8 cellular contexts compared by ENCODE assay signal in genomic region chr15:78709263-78709882, GRCh38.
DNase-seq lines count a peak whose midpoint lies in the region; ATAC-seq and TF ChIP-seq lines count a peak whose summit lies in the region.

No MANE protein-coding gene starts in this region.

- no peaks in the 10 kb centered on the region for H3K36me3 ChIP-seq in CD4-positive, CD25-positive, alpha-beta regulatory T cell (ENCODE audit: control insufficient read depth, insufficient read depth, low read length)
- H3K36me3 ChIP-seq in GM23338 (ENCODE audit: insufficient read depth) = no peaks in the 10 kb centered on the region

- TF ChIP-seq CTCF in GM23338 (conservative IDR thresholded peaks at IDR 0.05; ENCODE audit: low read depth in 2 of 2) (peak; percentile 76 to 94), cardiac fibroblast (IDR thresholded peaks at IDR 0.05; ENCODE audit: low read depth, low read length) (peak; percentile 93)

- H3K27ac Mint-ChIP-seq in CD4-positive, CD25-positive, alpha-beta regulatory T cell = no peak overlapping the region
- no peak overlapping the region for H3K27ac Mint-ChIP-seq in GM23338

- H3K4me3 Mint-ChIP-seq in CD4-positive, CD25-positive, alpha-beta regulatory T cell = peak overlapping the region in 2 of 4 donors; percentile 3 to 40
- no peak overlapping the region for H3K4me3 Mint-ChIP-seq in GM23338

- H3K4me3 ChIP-seq in CD4-positive, CD25-positive, alpha-beta regulatory T cell (ENCODE audit: low read depth, low read length) = peak overlapping the region; percentile 41
- H3K4me3 ChIP-seq in GM23338 (no peak overlapping the region), cardiac fibroblast (replicated peaks in 1 of 2; ENCODE audit: low read depth in 2 of 2, low read length in 2 of 2) (no peak overlapping the region)

- peaks cover 0 to 7% (median 3%) of the 10 kb centered on the region in 4 donors for H3K4me1 Mint-ChIP-seq in CD4-positive, CD25-positive, alpha-beta regulatory T cell
- H3K4me1 Mint-ChIP-seq in GM23338 = peaks cover 8% of the 10 kb centered on the region; the same call in 2 of the 3 replicates

- DNase-seq in CD4-positive, CD25-positive, alpha-beta regulatory T cell = peak; percentile 40 to 58 (median 50)
- DNase-seq in GM23338 (ENCODE audit: low spot score) = peak; percentile 87
- DNase-seq in NCI-H1694 treated with DMSO at 0.1 percent for 48 hours (lab: John Stamatoyannopoulos, UW) = peak; percentile 51
- peak; percentile 23 for DNase-seq in activated CD4-positive, CD25-positive, alpha-beta regulatory T cell treated with anti-CD3 and anti-CD28 coated beads, Interleukin-2, amount 50 U/mL, for 16 hours (ENCODE audit: low read depth, low spot score)
- peak; percentile 38 to 51 for DNase-seq in cardiac fibroblast (ENCODE audit: low read depth in 2 of 2)
- peak; percentile 45 to 78 for DNase-seq in left colon
- DNase-seq in stimulated activated CD4-positive, alpha-beta T cell treated with anti-CD3 and anti-CD28 coated beads, Interleukin-2, amount 100 ng/mL, for 4 hours (ENCODE audit: low read depth) = peak; percentile 46

- peaks cover 6% of the 10 kb centered on the region for H3K4me1 ChIP-seq in CD4-positive, CD25-positive, alpha-beta regulatory T cell (ENCODE audit: control insufficient read depth, insufficient read depth, low read length, poor library complexity, severe bottlenecking)
- H3K4me1 ChIP-seq in GM23338 (ENCODE audit: insufficient read depth) = no peaks in the 10 kb centered on the region

- peaks cover 58% of the 10 kb centered on the region for H3K27me3 Mint-ChIP-seq in CD4-positive, CD25-positive, alpha-beta regulatory T cell
- peaks cover 11% of the 10 kb centered on the region for H3K27me3 Mint-ChIP-seq in GM23338 (ENCODE audit: insufficient read depth, low read depth, poor library complexity)

- H3K9me3 Mint-ChIP-seq in CD4-positive, CD25-positive, alpha-beta regulatory T cell = peaks cover 0 to under 1% (median 0%) of the 10 kb centered on the region in 7 donors
- peaks cover 25% of the 10 kb centered on the region for H3K9me3 Mint-ChIP-seq in GM23338

- H3K36me3 Mint-ChIP-seq in CD4-positive, CD25-positive, alpha-beta regulatory T cell = peaks cover under 1% of the 10 kb centered on the region
- H3K36me3 Mint-ChIP-seq in GM23338 (ENCODE audit: low read depth) = peaks cover 11% of the 10 kb centered on the region; the same call in 2 of the 3 replicates

- H3K27me3 ChIP-seq in CD4-positive, CD25-positive, alpha-beta regulatory T cell (ENCODE audit: control insufficient read depth, insufficient read depth, low read length) = peaks cover 24% of the 10 kb centered on the region
- H3K27me3 ChIP-seq in GM23338 (ENCODE audit: insufficient read depth) = no peaks in the 10 kb centered on the region

- ATAC-seq in CD4-positive, CD25-positive, alpha-beta regulatory T cell (ENCODE audit: low read depth in 2 of 2) = peak; percentile 78 to 79
- peak; percentile 99 for ATAC-seq in GM23338
- peak; percentile 100 for ATAC-seq in left colon
- no peak for ATAC-seq in GM18502 (IDR thresholded peaks at IDR 0.05; ENCODE audit: poor library complexity, unreplicated experiment)

- H3F3A ChIP-seq in GM23338 (replicated peaks; ENCODE audit: low read depth) = no peaks in the 10 kb centered on the region

- no peaks in the 10 kb centered on the region for H3K9me2 ChIP-seq in GM23338 (ENCODE audit: insufficient read depth)

- H3K79me2 ChIP-seq in GM23338 (replicated peaks; ENCODE audit: insufficient read depth) = no peaks in the 10 kb centered on the region

- H2AFZ ChIP-seq in GM23338 = peak overlapping the region; percentile 61; the same call in 1 of the 2 replicates

- no peak overlapping the region for H3K27ac ChIP-seq in CD4-positive, CD25-positive, alpha-beta regulatory T cell (ENCODE audit: insufficient read depth, low read length, poor library complexity, severe bottlenecking)
- no peak overlapping the region for H3K27ac ChIP-seq in GM23338 (ENCODE audit: low read depth)

- intact Hi-C loops in left colon (cut with DNase I, micrococcal nuclease) = loop anchor here (5.0 kb wide), 1 partner anchor 92 kb away; no protein-coding TSS in a partner anchor

- H3K9me3 ChIP-seq in CD4-positive, CD25-positive, alpha-beta regulatory T cell (ENCODE audit: control insufficient read depth in 2 of 2, low read length in 2 of 2) = peaks cover 0 to 2% of the 10 kb centered on the region in 2 experiments

- H4K20me1 ChIP-seq in GM23338 (replicated peaks; ENCODE audit: insufficient read depth) = no peaks in the 10 kb centered on the region

- peak overlapping the region; percentile 41 for H3K4me2 ChIP-seq in GM23338

TF ChIP-seq in GM23338, 12 proteins besides CTCF, POLR2A, EP300 and RAD21:
- no peak for TF ChIP-seq POLR2AphosphoS5 (IDR thresholded peaks at IDR 0.05; ENCODE audit: low read depth)
- no peak for TF ChIP-seq ETS1 (IDR thresholded peaks at IDR 0.05)
- TF ChIP-seq ZNF462 (CRISPR knock-in tag; IDR thresholded peaks at IDR 0.05) = no peak
- TF ChIP-seq NANOG (IDR thresholded peaks at IDR 0.05; ENCODE audit: borderline replicate concordance) = no peak
- no peak for TF ChIP-seq JUNB (IDR thresholded peaks at IDR 0.05; ENCODE audit: unreplicated experiment)
- TF ChIP-seq CREB1 (CRISPR knock-in tag; IDR thresholded peaks at IDR 0.05; ENCODE audit: low read depth) = no peak
- TF ChIP-seq ZNF331 (CRISPR knock-in tag; IDR thresholded peaks at IDR 0.05; ENCODE audit: low read depth) = no peak
- no peak for TF ChIP-seq STAT1 (IDR thresholded peaks at IDR 0.05; ENCODE audit: unreplicated experiment)
- no peak for TF ChIP-seq ZNF114 (CRISPR knock-in tag; IDR thresholded peaks at IDR 0.05)
- TF ChIP-seq EZH2phosphoT487 (IDR thresholded peaks at IDR 0.05; ENCODE audit: unreplicated experiment) = no peak
- TF ChIP-seq EZH2 (IDR thresholded peaks at IDR 0.05; ENCODE audit: low read depth, unreplicated experiment) = no peak

Comparison
In these comparisons a context has a peak if more than half of its experiments do, and no peak if none do; other contexts are left out.
1. DNase-seq: peak in every context shown above with its lines; median percentile 87 in GM23338; 62 in left colon; 51 in NCI-H1694 treated with DMSO at 0.1 percent for 48 hours; 50 in CD4-positive, CD25-positive, alpha-beta regulatory T cell; 46 in stimulated activated CD4-positive, alpha-beta T cell treated with anti-CD3 and anti-CD28 coated beads, Interleukin-2, amount 100 ng/mL, for 4 hours; 44 in cardiac fibroblast; 23 in activated CD4-positive, CD25-positive, alpha-beta regulatory T cell treated with anti-CD3 and anti-CD28 coated beads, Interleukin-2, amount 50 U/mL, for 16 hours.